8 cellular contexts compared by ENCODE assay signal in genomic region chr14:34874386-34875030, GRCh38. TPM values are rescaled to one million over a fixed set of nuclear protein-coding genes. Genes with fewer than 3 reads are reported as not detected.
DNase-seq lines count a peak whose midpoint lies in the region; ATAC-seq and TF ChIP-seq lines count a peak whose summit lies in the region.

No MANE protein-coding gene starts in this region.

- H3K4me2 ChIP-seq in DND-41 (ENCODE audit: insufficient read depth, low read length) (peak overlapping the region; percentile 67), parathyroid adenoma (ENCODE audit: low read length) (peak overlapping the region; percentile 69)

- TF ChIP-seq CTCF in DND-41 (IDR thresholded peaks at IDR 0.05; ENCODE audit: borderline replicate concordance, extremely low read depth, low read length, poor library complexity, severe bottlenecking) (peak; percentile 27), parathyroid adenoma (IDR thresholded peaks at IDR 0.05) (peak; percentile 17), upper lobe of right lung (IDR thresholded peaks at IDR 0.05) (no peak)

- H3K9ac ChIP-seq in DND-41 (ENCODE audit: low read depth, low read length) (peak overlapping the region; percentile 90), parathyroid adenoma (peak overlapping the region; percentile 87)

- H3K4me1 Mint-ChIP-seq in activated naive CD8-positive, alpha-beta T cell (ENCODE audit: low read depth), result peaks cover 44% of the 10 kb centered on the region

- DNase-seq in DND-41 (peak; percentile 57), HT1080 (ENCODE audit: low read depth) (peak; percentile 52), RPMI7951 (ENCODE audit: low read depth) (peak; percentile 41), Right ventricle myocardium superior (peak; percentile 69), upper lobe of right lung (peak; percentile 80)

- ATAC-seq in DND-41 (ENCODE audit: insufficient read depth, low read depth) (peak; percentile 27), GM21381 (IDR thresholded peaks at IDR 0.05; ENCODE audit: unreplicated experiment) (peak; percentile 22), Right ventricle myocardium superior (ENCODE audit: poor library complexity) (peak; percentile 55), upper lobe of right lung (peak; percentile 54)

- H3K36me3 Mint-ChIP-seq in activated naive CD8-positive, alpha-beta T cell, result no peaks in the 10 kb centered on the region

- no peaks in the 10 kb centered on the region for H3K27me3 Mint-ChIP-seq in activated naive CD8-positive, alpha-beta T cell

- H3K9me3 ChIP-seq in DND-41 (ENCODE audit: insufficient read depth, low read length, severe bottlenecking) (no peaks in the 10 kb centered on the region), parathyroid adenoma (ENCODE audit: control insufficient read depth, low read length) (no peaks in the 10 kb centered on the region), upper lobe of right lung (no peaks in the 10 kb centered on the region)

- H3K4me3 ChIP-seq in DND-41 (ENCODE audit: low read depth in 1 of 2, low read length in 2 of 2) (peak overlapping the region; percentile 94 to 96), parathyroid adenoma (ENCODE audit: low read depth, low read length) (peak overlapping the region; percentile 91), upper lobe of right lung (peak overlapping the region; percentile 91)

- peaks cover 65% of the 10 kb centered on the region for H3K79me2 ChIP-seq in DND-41 (ENCODE audit: insufficient read depth, low read length)
- no peaks in the 10 kb centered on the region for H3K79me2 ChIP-seq in parathyroid adenoma

- peak overlapping the region; percentile 83 for H3K27ac ChIP-seq in DND-41 (ENCODE audit: low read length)
- peak overlapping the region; percentile 95 for H3K27ac ChIP-seq in parathyroid adenoma
- H3K27ac ChIP-seq in upper lobe of right lung, result peak overlapping the region; percentile 98

- peak overlapping the region; percentile 100 for H3K4me3 Mint-ChIP-seq in activated naive CD8-positive, alpha-beta T cell

- H3K36me3 ChIP-seq in DND-41 (ENCODE audit: insufficient read depth, low read length), result peaks cover 30% of the 10 kb centered on the region
- H3K36me3 ChIP-seq in parathyroid adenoma (ENCODE audit: control insufficient read depth, insufficient read depth, low read length), result no peaks in the 10 kb centered on the region
- no peaks in the 10 kb centered on the region for H3K36me3 ChIP-seq in upper lobe of right lung

- H3K9me3 Mint-ChIP-seq in activated naive CD8-positive, alpha-beta T cell (ENCODE audit: low read depth), result no peaks in the 10 kb centered on the region

- H3K4me1 ChIP-seq in DND-41 (ENCODE audit: insufficient read depth, low read length) (peaks cover 39% of the 10 kb centered on the region), parathyroid adenoma (no peaks in the 10 kb centered on the region), upper lobe of right lung (peaks cover 13% of the 10 kb centered on the region)

- H4K20me1 ChIP-seq in DND-41 (ENCODE audit: insufficient read depth, low read length), result peaks cover 27% of the 10 kb centered on the region

- H2AFZ ChIP-seq in DND-41 (ENCODE audit: low read depth, low read length), result peak overlapping the region; percentile 73
- H2AFZ ChIP-seq in parathyroid adenoma, result peak overlapping the region; percentile 97

- H3K27ac Mint-ChIP-seq in activated naive CD8-positive, alpha-beta T cell, result peak overlapping the region; percentile 85

- H3K27me3 ChIP-seq in DND-41 (ENCODE audit: insufficient read depth, low read length, poor library complexity) (no peaks in the 10 kb centered on the region), parathyroid adenoma (ENCODE audit: control insufficient read depth, insufficient read depth, low read length) (no peaks in the 10 kb centered on the region), upper lobe of right lung (no peaks in the 10 kb centered on the region)

- intact Hi-C loops in Right ventricle myocardium superior (cut with DNase I), result no loop called here
- intact Hi-C loops in upper lobe of right lung (cut with DNase I), result no loop called here

RNA-seq across cellular contexts. Expression of gene BAZ1A, which starts 0.7 kb away (rescaled TPM):
- total RNA-seq in HT1080 (2014; rRNA removed; shearing (Covaris generic)), result 24.5 and 27.4 TPM in 2 replicates
- 17.7 and 19.7 TPM in 2 replicates for polyA plus RNA-seq in HT1080 (2015; cell fraction: cytosol; rRNA removed)
- polyA plus RNA-seq in HT1080 (2015; cell fraction: nucleus; rRNA removed), result 45.7 and 46.5 TPM in 2 replicates
- total RNA-seq in RPMI7951 (2014; rRNA removed; shearing (Covaris generic)), result 24.0 and 26.4 TPM in 2 replicates
- total RNA-seq in Right ventricle myocardium superior (4.6 TPM), upper lobe of right lung (35.9 TPM)

Comparison
In these comparisons a context has a peak if more than half of its experiments do, and no peak if none do; other contexts are left out.
1. Peak in every context shown above with its lines: DNase-seq, ATAC-seq, H3K4me3 ChIP-seq and H3K27ac ChIP-seq.